Comparison of ENCODE assay signal across 31 cellular contexts in genomic region chr9:87824216-87824875, GRCh38. TPM values are rescaled to one million over a fixed set of nuclear protein-coding genes. Genes with fewer than 3 reads are reported as not detected.
"Had no signal": no experiment of that assay in that cellular context is flagged by ENCODE, and none has a peak within 500 bp of the region (broad histone marks: within the 10 kb centered on the region; RNA-seq: fewer than 3 reads in every experiment).

No MANE protein-coding gene starts in this region.

- H3K36me3 Mint-ChIP-seq: activated naive CD8-positive, alpha-beta T cell; memory B cell had no signal

- H3K4me1 ChIP-seq: adrenal gland, ascending aorta, esophagus squamous epithelium, gastrocnemius medialis, tibial nerve, uterus had no signal

- H3K9me3 Mint-ChIP-seq: activated T-helper 1 cell treated with anti-CD3 and anti-CD28 coated beads, Interleukin-12 subunit alpha, Interleukin-12 subunit beta, Interleukin-2, Interleukin-4 antibody, amounts not matched to agents 30 ng/mL and 10 ng/mL and 1 ng/mL, durations not matched to agents 14 hours and 24 hours and 36 hours; nephron progenitor cell; stimulated activated naive CD8-positive, alpha-beta T cell treated with anti-CD3 and anti-CD28 coated beads, Interleukin-15, Interleukin-2, amounts not matched to agents 100 ng/mL and 50 ng/mL, for 24 hours had no signal

- H3K27ac Mint-ChIP-seq: activated CD8-positive, alpha-beta T cell treated with anti-CD3 and anti-CD28 coated beads, Interleukin-2, amount 10 ng/mL, durations not matched to agents 7 days and 5 days; activated naive CD8-positive, alpha-beta T cell; activated T-helper 1 cell treated with anti-CD3 and anti-CD28 coated beads, Interleukin-12 subunit alpha, Interleukin-12 subunit beta, Interleukin-2, Interleukin-4 antibody, amounts not matched to agents 30 ng/mL and 10 ng/mL and 1 ng/mL, durations not matched to agents 14 hours and 24 hours and 36 hours; memory B cell; nephron progenitor cell; stimulated activated naive CD8-positive, alpha-beta T cell treated with anti-CD3 and anti-CD28 coated beads, Interleukin-15, Interleukin-2, amounts not matched to agents 100 ng/mL and 50 ng/mL, for 24 hours had no signal

- H3K27me3 ChIP-seq: ascending aorta, brain microvascular endothelial cell, gastrocnemius medialis, tibial nerve, uterus had no signal

- H3K4me3 Mint-ChIP-seq: activated CD8-positive, alpha-beta T cell treated with anti-CD3 and anti-CD28 coated beads, Interleukin-2, amount 10 ng/mL, durations not matched to agents 7 days and 5 days; activated naive CD8-positive, alpha-beta T cell; activated T-helper 1 cell treated with anti-CD3 and anti-CD28 coated beads, Interleukin-12 subunit alpha, Interleukin-12 subunit beta, Interleukin-2, Interleukin-4 antibody, amounts not matched to agents 30 ng/mL and 10 ng/mL and 1 ng/mL, durations not matched to agents 14 hours and 24 hours and 36 hours; memory B cell; nephron progenitor cell; stimulated activated naive CD8-positive, alpha-beta T cell treated with anti-CD3 and anti-CD28 coated beads, Interleukin-15, Interleukin-2, amounts not matched to agents 100 ng/mL and 50 ng/mL, for 24 hours had no signal

- ATAC-seq: activated CD8-positive, alpha-beta T cell treated with anti-CD3 and anti-CD28 coated beads, Interleukin-2, amount 10 ng/mL, durations not matched to agents 7 days and 5 days; gastrocnemius medialis; left colon had no signal

- H3K27me3 Mint-ChIP-seq: activated naive CD8-positive, alpha-beta T cell; memory B cell had no signal

- H3K9me3 ChIP-seq: adrenal gland, ascending aorta, esophagus squamous epithelium, gastrocnemius medialis, uterus had no signal

- H3K27ac ChIP-seq: adrenal gland, ascending aorta, brain microvascular endothelial cell, esophagus squamous epithelium, gastrocnemius medialis, tibial nerve, uterus, WERI-Rb-1 had no signal

- DNase-seq: activated CD4-positive, alpha-beta T cell treated with anti-CD3 and anti-CD28 coated beads for 1 hour; activated CD4-positive, alpha-beta T cell treated with anti-CD3 and anti-CD28 coated beads, Interleukin-2, amount 50 U/mL, for 1 hour; activated CD8-positive, alpha-beta T cell treated with anti-CD3 and anti-CD28 coated beads, Interleukin-2, amount 10 ng/mL, durations not matched to agents 7 days and 5 days; activated gamma-delta T cell treated with Interleukin-2 at 50 U/mL for 16 hours; adrenal gland; brain microvascular endothelial cell; caudate nucleus; dermis blood vessel endothelial cell; effector memory CD4-positive, alpha-beta T cell; esophagus squamous epithelium; gastrocnemius medialis; hippocampal formation; left colon; nephron progenitor cell; nucleus accumbens; stimulated activated CD4-positive, alpha-beta T cell treated with anti-CD3 and anti-CD28 coated beads, Interleukin-2, amount 100 ng/mL, for 48 hours; T-helper 1 cell; uterus; WERI-Rb-1 had no signal

- H3K36me3 ChIP-seq: adrenal gland, ascending aorta, brain microvascular endothelial cell, esophagus squamous epithelium, gastrocnemius medialis, tibial nerve, uterus, WERI-Rb-1 had no signal

- H3K4me3 ChIP-seq: adrenal gland, ascending aorta, esophagus squamous epithelium, gastrocnemius medialis, tibial nerve, uterus had no signal

- H3K4me1 Mint-ChIP-seq: memory B cell, nephron progenitor cell had no signal

- FAIRE-seq: keratinocyte, TTC549 had no signal

RNA-seq across cellular contexts. Expression of gene SPATA31E1, which starts 58.3 kb away (rescaled TPM):
- total RNA-seq: activated CD8-positive, alpha-beta T cell treated with anti-CD3 and anti-CD28 coated beads, Interleukin-2, amount 10 ng/mL, durations not matched to agents 7 days and 5 days; activated T-helper 1 cell treated with anti-CD3 and anti-CD28 coated beads, Interleukin-12 subunit alpha, Interleukin-12 subunit beta, Interleukin-2, Interleukin-4 antibody, amounts not matched to agents 30 ng/mL and 10 ng/mL and 1 ng/mL, durations not matched to agents 14 hours and 24 hours and 36 hours; adrenal gland; ascending aorta; dermis blood vessel endothelial cell; esophagus squamous epithelium; gastrocnemius medialis; left colon; lower leg skin; mononuclear cell; myocyte; renal cortical epithelial cell; tibial nerve; uterus had no signal
- polyA plus RNA-seq: adrenal gland, keratinocyte had no signal
